In genomic region chr12:118376089-118377004, GRCh38 we compare ENCODE assay signal across 1 cellular context.
TF ChIP-seq lines count a peak whose summit lies in the region.

TSS of gene SUDS3 (plus strand) at chr12:118376555. CDS start at chr12:118376692, 137 bp downstream.

TF ChIP-seq in HepG2, 621 proteins besides CTCF, POLR2A, EP300 and RAD21 (continued from another document and continues in another):
- TF ChIP-seq ZNF432 (CRISPR knock-in tag; IDR thresholded peaks at IDR 0.05; ENCODE audit: borderline replicate concordance) (no peak), FOSL2 (CRISPR knock-in tag; IDR thresholded peaks at IDR 0.05) (peak; percentile 56), KDM5A (IDR thresholded peaks at IDR 0.05; ENCODE audit: borderline replicate concordance, low read length) (peak; percentile 83; the same call in 1 of the 2 replicates), KLF13 (CRISPR knock-in tag; IDR thresholded peaks at IDR 0.05) (no peak), RELA (CRISPR knock-in tag; IDR thresholded peaks at IDR 0.05) (no peak), E2F2 (CRISPR knock-in tag; IDR thresholded peaks at IDR 0.05; ENCODE audit: borderline replicate concordance) (no peak), HIC2 (CRISPR knock-in tag; IDR thresholded peaks at IDR 0.05; ENCODE audit: low read depth) (no peak), ZNF350 (CRISPR knock-in tag; IDR thresholded peaks at IDR 0.05; ENCODE audit: borderline replicate concordance, low read depth) (peak; percentile 86; the same call in 1 of the 2 replicates), SOX6 (IDR thresholded peaks at IDR 0.05) (no peak), SOX6 (CRISPR knock-in tag; IDR thresholded peaks at IDR 0.05) (peak; percentile 75), RAD51 (IDR thresholded peaks at IDR 0.05; ENCODE audit: borderline replicate concordance) (no peak), ZSCAN9 (CRISPR knock-in tag; IDR thresholded peaks at IDR 0.05; ENCODE audit: borderline replicate concordance) (no peak; the same call in 1 of the 2 replicates), RERE (CRISPR knock-in tag; IDR thresholded peaks at IDR 0.05; ENCODE audit: low read depth) (no peak), GABPA (IDR thresholded peaks at IDR 0.05; ENCODE audit: low read depth, low read length) (peak; percentile 75), GABPA (CRISPR knock-in tag; IDR thresholded peaks at IDR 0.05; ENCODE audit: low read depth) (peak; percentile 89), PCBP1 (IDR thresholded peaks at IDR 0.05; ENCODE audit: borderline replicate concordance, low read depth, low read length) (0 out of 2 replicates have a peak, but pooled peaks have one; percentile 67), ZNF441 (CRISPR knock-in tag; IDR thresholded peaks at IDR 0.05; ENCODE audit: borderline replicate concordance) (peak; percentile 62; the same call in 1 of the 2 replicates), ZNF468 (CRISPR knock-in tag; IDR thresholded peaks at IDR 0.05) (no peak), ADNP (CRISPR knock-in tag; IDR thresholded peaks at IDR 0.05) (no peak), THAP7 (CRISPR knock-in tag; IDR thresholded peaks at IDR 0.05) (0 out of 2 replicates have a peak, but pooled peaks have one; percentile 27), MAZ (IDR thresholded peaks at IDR 0.05; ENCODE audit: borderline replicate concordance, low read depth, low read length) (no peak; the same call in 1 of the 2 replicates), MAZ (CRISPR knock-in tag; IDR thresholded peaks at IDR 0.05; ENCODE audit: low read depth) (peak; percentile 73; the same call in 1 of the 2 replicates), KLF15 (CRISPR knock-in tag; IDR thresholded peaks at IDR 0.05; ENCODE audit: borderline replicate concordance) (no peak; the same call in 1 of the 2 replicates), ERF (CRISPR knock-in tag; IDR thresholded peaks at IDR 0.05) (peak; percentile 89), IKZF5 (CRISPR knock-in tag; IDR thresholded peaks at IDR 0.05) (no peak), HNF1B (CRISPR knock-in tag; IDR thresholded peaks at IDR 0.05) (peak; percentile 95), HMGA1 (CRISPR knock-in tag; conservative IDR thresholded peaks at IDR 0.05) (no peak), ARID2 (CRISPR knock-in tag; IDR thresholded peaks at IDR 0.05; ENCODE audit: borderline replicate concordance) (0 out of 2 replicates have a peak, but pooled peaks have one; percentile 13), HHEX (CRISPR knock-in tag; IDR thresholded peaks at IDR 0.05) (no peak), SMAD3 (CRISPR knock-in tag; IDR thresholded peaks at IDR 0.05) (no peak; the same call in 1 of the 2 replicates), ZBTB8A (CRISPR knock-in tag; IDR thresholded peaks at IDR 0.05; ENCODE audit: borderline replicate concordance, low read depth) (0 out of 2 replicates have a peak, but pooled peaks have one; percentile 66), ZNF234 (CRISPR knock-in tag; conservative IDR thresholded peaks at IDR 0.05) (0 out of 2 replicates have a peak, but pooled peaks have one; percentile 70), HDAC6 (IDR thresholded peaks at IDR 0.05; ENCODE audit: low read depth, low read length) (peak; percentile 89; the same call in 1 of the 2 replicates), SNRNP70 (IDR thresholded peaks at IDR 0.05; ENCODE audit: low read depth, low read length) (no peak), ZNF143 (CRISPR knock-in tag; IDR thresholded peaks at IDR 0.05) (no peak), SP5 (CRISPR knock-in tag; IDR thresholded peaks at IDR 0.05; ENCODE audit: borderline replicate concordance, low read depth) (peak; percentile 63), ZBTB34 (CRISPR knock-in tag; IDR thresholded peaks at IDR 0.05) (no peak), ZFX (CRISPR knock-in tag; IDR thresholded peaks at IDR 0.05; ENCODE audit: low read depth) (peak; percentile 77), ZNF331 (CRISPR knock-in tag; IDR thresholded peaks at IDR 0.05) (no peak), ZNF549 (CRISPR knock-in tag; IDR thresholded peaks at IDR 0.05) (no peak), KDM5B (CRISPR knock-in tag; IDR thresholded peaks at IDR 0.05; ENCODE audit: borderline replicate concordance) (peak; percentile 83; the same call in 1 of the 2 replicates), TCF12 (IDR thresholded peaks at IDR 0.05) (no peak), TCF12 (CRISPR knock-in tag; IDR thresholded peaks at IDR 0.05) (no peak), SP1 (IDR thresholded peaks at IDR 0.05) (no peak), SP1 (CRISPR knock-in tag; IDR thresholded peaks at IDR 0.05) (peak; percentile 79), ZGPAT (CRISPR knock-in tag; IDR thresholded peaks at IDR 0.05) (peak; percentile 88), ZNF232 (CRISPR knock-in tag; IDR thresholded peaks at IDR 0.05; ENCODE audit: borderline replicate concordance) (no peak), TMF1 (CRISPR knock-in tag; IDR thresholded peaks at IDR 0.05; ENCODE audit: low read depth) (no peak), SNAPC5 (CRISPR knock-in tag; IDR thresholded peaks at IDR 0.05; ENCODE audit: borderline replicate concordance) (no peak), TBL1XR1 (IDR thresholded peaks at IDR 0.05; ENCODE audit: borderline replicate concordance, low read length, partially characterized antibody) (peak; percentile 70), SUZ12 (IDR thresholded peaks at IDR 0.05; ENCODE audit: low read depth, low read length) (no peak), ZNF263 (CRISPR knock-in tag; IDR thresholded peaks at IDR 0.05) (0 out of 2 replicates have a peak, but pooled peaks have one; percentile 23), ZNF569 (CRISPR knock-in tag; IDR thresholded peaks at IDR 0.05; ENCODE audit: borderline replicate concordance) (no peak), ZFP82 (CRISPR knock-in tag; IDR thresholded peaks at IDR 0.05; ENCODE audit: borderline replicate concordance) (no peak; the same call in 1 of the 2 replicates), MIER3 (CRISPR knock-in tag; IDR thresholded peaks at IDR 0.05; ENCODE audit: borderline replicate concordance) (peak; percentile 63; the same call in 1 of the 2 replicates)
